In genomic region chr10:63477927-63478326, GRCh38 we compare ENCODE assay signal across 1 cellular context.
TF ChIP-seq lines count a peak whose summit lies in the region.

No MANE protein-coding gene starts in this region.

TF ChIP-seq in HepG2, 621 proteins besides CTCF, POLR2A, EP300 and RAD21:
- TF ChIP-seq SUZ12 (IDR thresholded peaks at IDR 0.05; ENCODE audit: low read depth, low read length) = no peak
- TF ChIP-seq ZNF558 (CRISPR knock-in tag; IDR thresholded peaks at IDR 0.05; ENCODE audit: borderline replicate concordance) = no peak
- TF ChIP-seq BCL6 (CRISPR knock-in tag; IDR thresholded peaks at IDR 0.05) = peak; percentile 58
